Comparison of ENCODE assay signal across 8 cellular contexts in the genomic region with DNA sequence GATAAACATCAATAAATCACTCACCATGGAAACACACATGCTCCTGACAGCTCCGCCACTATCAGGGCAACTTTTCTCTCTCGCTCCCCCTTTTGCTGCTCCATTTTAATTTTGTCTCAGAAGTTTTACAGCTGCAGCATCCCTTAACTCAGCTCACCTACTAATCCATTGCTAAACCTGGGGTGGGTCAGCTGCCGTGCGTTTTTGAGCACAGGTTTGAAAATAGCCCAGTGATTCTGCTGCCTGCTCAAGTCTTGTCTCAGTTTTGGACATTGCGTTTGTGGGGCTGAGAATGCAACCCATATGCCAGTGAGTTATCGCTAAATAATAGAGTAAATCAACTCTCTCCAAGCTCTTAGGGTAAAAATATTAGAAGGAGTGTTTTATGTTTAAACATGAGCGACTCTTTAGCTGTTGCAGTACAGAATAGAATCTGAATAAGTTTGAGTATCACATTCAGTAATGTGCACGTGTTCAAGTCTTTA. TPM values are rescaled to one million over a fixed set of nuclear protein-coding genes. Genes with fewer than 3 reads are reported as not detected.
A peak's percentile ranks its signal among the peaks of the same experiment; 100 is the strongest.
DNase-seq lines count a peak whose midpoint lies in the region; ATAC-seq, FAIRE-seq and TF ChIP-seq lines count a peak whose summit lies in the region.

No MANE protein-coding gene starts in this region.

- peaks cover 13% of the 10 kb centered on the region for H3K4me1 Mint-ChIP-seq in astrocyte (ENCODE audit: low read depth, unreplicated experiment)
- peaks cover 21% of the 10 kb centered on the region for H3K4me1 Mint-ChIP-seq in memory B cell

- H3K27ac Mint-ChIP-seq in astrocyte (ENCODE audit: unreplicated experiment) (peak overlapping the region; percentile 79), memory B cell (no peak overlapping the region)

- WGBS in heart left ventricle, 4 donors = 22 to 25% (median 22%) methylated on average over 8 of the region's 8 CpGs

- H3K4me1 ChIP-seq in heart left ventricle (peaks cover 7 to 61% (median 47%) of the 10 kb centered on the region in 12 donors), astrocyte (ENCODE audit: insufficient read depth, low read length) (peaks cover 18% of the 10 kb centered on the region), upper lobe of right lung (peaks cover 55% of the 10 kb centered on the region)

- H3K4me3 Mint-ChIP-seq in astrocyte (ENCODE audit: unreplicated experiment) (peak overlapping the region; percentile 86), memory B cell (peak overlapping the region; percentile 76)

- FAIRE-seq in astrocyte (lab: Jason Lieb, UNC) = no peak

- H3K36me3 ChIP-seq in heart left ventricle (no peaks in the 10 kb centered on the region), astrocyte (ENCODE audit: insufficient read depth, low read length) (no peaks in the 10 kb centered on the region), upper lobe of right lung (no peaks in the 10 kb centered on the region)

- H3K9me3 Mint-ChIP-seq in astrocyte (ENCODE audit: unreplicated experiment) (no peaks in the 10 kb centered on the region), memory B cell (no peaks in the 10 kb centered on the region)

- peak overlapping the region; percentile 85 for H3K4me2 ChIP-seq in astrocyte (ENCODE audit: low read length)

- DNase-seq in heart left ventricle (no peak), Right ventricle myocardium inferior (ENCODE audit: missing footprints) (no peak), astrocyte (ENCODE audit: low read depth) (no peak), memory B cell (ENCODE audit: low spot score in 2 of 2) (no peak), upper lobe of right lung (no peak)

- H3K9me3 ChIP-seq in heart left ventricle (no peaks in the 10 kb centered on the region), astrocyte (ENCODE audit: insufficient read depth, low read depth, low read length) (no peaks in the 10 kb centered on the region), upper lobe of right lung (no peaks in the 10 kb centered on the region)

- H3K9ac ChIP-seq in astrocyte (ENCODE audit: low read length) = peak overlapping the region; percentile 65

- no peak for TF ChIP-seq POLR2A in heart left ventricle (IDR thresholded peaks at IDR 0.05)

- H3K36me3 Mint-ChIP-seq in astrocyte (ENCODE audit: low read depth, unreplicated experiment) = no peaks in the 10 kb centered on the region
- H3K36me3 Mint-ChIP-seq in memory B cell = peaks cover 2% of the 10 kb centered on the region

- intact Hi-C loops in heart left ventricle (cut with DNase I) (loop anchor here in 3 of 10 donors (1.0 to 10.0 kb wide), 4 partner anchors 15 to 245 kb away; no protein-coding TSS in a partner anchor), Right ventricle myocardium inferior (cut with DNase I) (loop anchor here (2.0 to 10.0 kb wide), 4 partner anchors 34 to 615 kb away; a partner anchor contains a TSS), upper lobe of right lung (cut with DNase I) (no loop called here)

- H2AFZ ChIP-seq in astrocyte (ENCODE audit: low read depth, low read length) = no peak overlapping the region

- H4K20me1 ChIP-seq in astrocyte (ENCODE audit: insufficient read depth, low read length) = peaks cover 2% of the 10 kb centered on the region

- no peak for ATAC-seq in heart left ventricle
- ATAC-seq in Right ventricle myocardium inferior = no peak
- ATAC-seq in memory B cell (ENCODE audit: low read depth) = no peak
- ATAC-seq in upper lobe of right lung = no peak
- ATAC-seq in HG03280 (IDR thresholded peaks at IDR 0.05; ENCODE audit: unreplicated experiment) = no peak
- no peak for ATAC-seq in HG02884 (IDR thresholded peaks at IDR 0.05; ENCODE audit: unreplicated experiment)
- no peak for ATAC-seq in GM21390 (IDR thresholded peaks at IDR 0.05; ENCODE audit: unreplicated experiment)

- H3K27me3 Mint-ChIP-seq in astrocyte (ENCODE audit: low read depth, unreplicated experiment) = peaks cover 8% of the 10 kb centered on the region
- H3K27me3 Mint-ChIP-seq in memory B cell = no peaks in the 10 kb centered on the region

- no peak for TF ChIP-seq CTCF in heart left ventricle (IDR thresholded peaks at IDR 0.05)
- TF ChIP-seq CTCF in astrocyte (IDR thresholded peaks at IDR 0.05; ENCODE audit: insufficient read depth, low read depth, low read length) = no peak
- no peak for TF ChIP-seq CTCF in upper lobe of right lung (IDR thresholded peaks at IDR 0.05)

- H3K79me2 ChIP-seq in astrocyte (ENCODE audit: insufficient read depth, low read length) = peaks cover 35% of the 10 kb centered on the region

- no peaks in the 10 kb centered on the region for H3K27me3 ChIP-seq in heart left ventricle
- H3K27me3 ChIP-seq in astrocyte (ENCODE audit: insufficient read depth, low read length) = no peaks in the 10 kb centered on the region
- no peaks in the 10 kb centered on the region for H3K27me3 ChIP-seq in upper lobe of right lung

- H3K27ac ChIP-seq in heart left ventricle = peak overlapping the region; percentile 76 to 91 (median 90)
- H3K27ac ChIP-seq in astrocyte (ENCODE audit: low read depth, low read length) = no peak overlapping the region
- peak overlapping the region; percentile 66 for H3K27ac ChIP-seq in upper lobe of right lung

- peak overlapping the region; percentile 63 to 95 (median 84) for H3K4me3 ChIP-seq in heart left ventricle
- H3K4me3 ChIP-seq in astrocyte (ENCODE audit: insufficient read depth, low read depth, low read length) = peak overlapping the region; percentile 56
- H3K4me3 ChIP-seq in upper lobe of right lung = peak overlapping the region; percentile 76

RNA-seq across cellular contexts. Expression of a gene that starts 2.1 kb away (rescaled TPM):
- total RNA-seq in heart left ventricle (10 to 100 TPM; 14.7 to 27.9 (median 19.5) TPM), Right ventricle myocardium inferior (23.1 TPM), astrocyte (2.7 and 2.9 TPM in 2 replicates), upper lobe of right lung (17.3 TPM)
- 1 to 10 TPM; 7.5 to 8.8 TPM for polyA plus RNA-seq in heart left ventricle

RNA-seq across cellular contexts. Expression of a gene that starts 3.7 kb away (rescaled TPM):
- 10 to 100 TPM; 35.3 to 58.2 (median 49.4) TPM for total RNA-seq in heart left ventricle
- polyA plus RNA-seq in heart left ventricle = 10 to 100 TPM; 13.6 to 33.4 TPM
- 71.5 TPM for total RNA-seq in Right ventricle myocardium inferior
- total RNA-seq in astrocyte = 8.4 and 12.7 TPM in 2 replicates
- total RNA-seq in upper lobe of right lung = 27.7 TPM
